Comparison of ENCODE assay signal across 8 cellular contexts in the genomic region with DNA sequence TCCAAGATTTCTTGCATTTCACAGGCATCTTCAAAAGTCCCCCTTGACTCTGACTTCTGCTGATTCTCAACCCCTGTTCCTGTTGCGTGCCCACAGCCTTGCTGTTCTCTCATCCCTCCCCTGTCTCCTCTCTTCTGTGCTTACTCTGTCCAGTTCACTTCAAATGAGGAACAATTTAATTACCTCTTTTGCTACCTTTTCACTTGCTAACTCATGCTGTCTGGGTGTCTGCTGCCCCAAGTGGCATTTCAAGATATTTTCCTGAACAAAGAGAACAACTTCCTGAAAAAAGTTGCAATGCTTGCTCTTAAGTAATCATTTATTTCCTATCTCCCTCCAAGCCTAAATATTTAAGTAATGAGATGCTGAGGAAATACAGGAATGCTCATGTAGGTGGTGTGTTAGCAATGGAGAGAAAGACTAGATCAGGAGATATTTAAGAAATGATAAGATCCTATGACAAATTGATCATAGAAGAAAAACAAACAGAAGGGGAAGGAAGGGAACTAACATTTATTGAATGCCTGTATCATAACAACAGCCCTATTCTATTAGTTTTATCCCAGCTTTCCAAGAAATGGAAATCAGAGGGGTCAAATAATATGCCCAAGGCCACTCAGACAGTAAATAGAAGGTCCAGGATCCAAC. TPM values are rescaled to one million over a fixed set of nuclear protein-coding genes. Genes with fewer than 3 reads are reported as not detected.
DNase-seq lines count a peak whose midpoint lies in the region; ATAC-seq and TF ChIP-seq lines count a peak whose summit lies in the region.

No MANE protein-coding gene starts in this region.

- intact Hi-C loops in heart left ventricle (cut with DNase I), result loop anchor here in 3 of 10 donors (5.0 to 10.0 kb wide), 3 partner anchors 80 to 87 kb away; no protein-coding TSS in a partner anchor
- intact Hi-C loops in left cardiac atrium (cut with DNase I), result no loop called here
- intact Hi-C loops in esophagus squamous epithelium (cut with DNase I), result no loop called here

- TF ChIP-seq POLR2A in heart left ventricle (IDR thresholded peaks at IDR 0.05), result no peak
- no peak for TF ChIP-seq POLR2A in esophagus squamous epithelium (IDR thresholded peaks at IDR 0.05)
- TF ChIP-seq POLR2A in tibial nerve (IDR thresholded peaks at IDR 0.05), result no peak

- TF ChIP-seq EP300 in tibial nerve (IDR thresholded peaks at IDR 0.05), result no peak

- H3K36me3 ChIP-seq in heart left ventricle (no peaks in the 10 kb centered on the region), esophagus squamous epithelium (no peaks in the 10 kb centered on the region), tibial nerve (no peaks in the 10 kb centered on the region)

- DNase-seq in heart left ventricle (no peak), left cardiac atrium (no peak), NOMO-1 (lab: John Stamatoyannopoulos, UW; ENCODE audit: unreplicated experiment in 2 of 2) (peak; percentile 65 to 85), esophagus squamous epithelium (lab: John Stamatoyannopoulos, UW) (no peak), tibial nerve (ENCODE audit: low spot score in 2 of 2) (no peak)
- no peak for DNase-seq in stimulated activated CD4-positive, alpha-beta T cell treated with anti-CD3 and anti-CD28 coated beads, Interleukin-2, amount 100 ng/mL, for 48 hours

- H3K27ac ChIP-seq in heart left ventricle (no peak overlapping the region), esophagus squamous epithelium (no peak overlapping the region), tibial nerve (peak overlapping the region in 1 of 4 donors; percentile 13)

- TF ChIP-seq CTCF in heart left ventricle (IDR thresholded peaks at IDR 0.05) (peak in 10 of 12 donors; percentile 23 to 51 (median 42)), esophagus squamous epithelium (IDR thresholded peaks at IDR 0.05) (peak in 4 of 6 experiments; percentile 14 to 40 (median 18)), tibial nerve (IDR thresholded peaks at IDR 0.05) (peak in 4 of 5 experiments; percentile 16 to 33 (median 26))

- H3K4me3 ChIP-seq in heart left ventricle (no peak overlapping the region), esophagus squamous epithelium (no peak overlapping the region), tibial nerve (no peak overlapping the region)

- WGBS in heart left ventricle, 4 donors, result 77 to 89% (median 82%) methylated on average over 1 of the region's 1 CpG
- 64 to 75% methylated on average over 1 of the region's 1 CpG for WGBS in esophagus squamous epithelium, 2 donors
- 75 to 83% methylated on average over 1 of the region's 1 CpG for WGBS in tibial nerve, 2 donors

- H3K27me3 ChIP-seq in heart left ventricle (peaks cover 0 to 8% (median 0%) of the 10 kb centered on the region in 9 donors), esophagus squamous epithelium (peaks cover 0 to 3% (median 0%) of the 10 kb centered on the region in 4 donors), tibial nerve (no peaks in the 10 kb centered on the region)

- ATAC-seq in heart left ventricle (no peak), left cardiac atrium (no peak), GM19452 (IDR thresholded peaks at IDR 0.05; ENCODE audit: unreplicated experiment) (no peak), HG03045 (IDR thresholded peaks at IDR 0.05; ENCODE audit: unreplicated experiment) (no peak)

- H3K9me3 ChIP-seq in heart left ventricle, result peaks cover 0 to 11% (median 2%) of the 10 kb centered on the region in 12 donors
- H3K9me3 ChIP-seq in esophagus squamous epithelium, result no peaks in the 10 kb centered on the region
- peaks cover 0 to 7% (median 0%) of the 10 kb centered on the region in 4 donors for H3K9me3 ChIP-seq in tibial nerve

- H3K4me1 ChIP-seq in heart left ventricle, result no peaks in the 10 kb centered on the region
- H3K4me1 ChIP-seq in esophagus squamous epithelium, result peaks cover 0 to 3% (median 0%) of the 10 kb centered on the region in 3 donors
- peaks cover 0 to 6% (median 0%) of the 10 kb centered on the region in 4 donors for H3K4me1 ChIP-seq in tibial nerve

RNA-seq across cellular contexts. Expression of a gene that starts 42.2 kb away (rescaled TPM):
- total RNA-seq in heart left ventricle (10 to 100 TPM in 2 of 9 donors, 1 to 10 TPM in 5, under 1 TPM in 2; 0.63 to 23.5 (median 2.9) TPM), left cardiac atrium (1 to 10 TPM; 1.2 to 1.8 TPM), esophagus squamous epithelium (under 1 TPM in 3 of 4 donors, not detected in 1; 0.04 to 0.95 (median 0.59) TPM), tibial nerve (10 to 100 TPM in 3 of 4 donors, 1 to 10 TPM in 1; 8.3 to 20.5 (median 17.1) TPM)
- polyA plus RNA-seq in heart left ventricle, result under 1 TPM; 0.42 to 0.69 TPM

Comparison
In these comparisons a context has a peak if more than half of its experiments do, and no peak if none do; other contexts are left out.
1. DNase-seq: peak in NOMO-1 (2 of 2); none in heart left ventricle (0 of 5), left cardiac atrium (single experiment), esophagus squamous epithelium (single experiment), tibial nerve (0 of 2) and stimulated activated CD4-positive, alpha-beta T cell treated with anti-CD3 and anti-CD28 coated beads, Interleukin-2, amount 100 ng/mL, for 48 hours (0 of 2).
2. Peak in every context shown above with its lines, with median percentiles within 50 percentile points of each other: CTCF ChIP-seq.